18 cellular contexts compared by ENCODE assay signal in the genomic region with DNA sequence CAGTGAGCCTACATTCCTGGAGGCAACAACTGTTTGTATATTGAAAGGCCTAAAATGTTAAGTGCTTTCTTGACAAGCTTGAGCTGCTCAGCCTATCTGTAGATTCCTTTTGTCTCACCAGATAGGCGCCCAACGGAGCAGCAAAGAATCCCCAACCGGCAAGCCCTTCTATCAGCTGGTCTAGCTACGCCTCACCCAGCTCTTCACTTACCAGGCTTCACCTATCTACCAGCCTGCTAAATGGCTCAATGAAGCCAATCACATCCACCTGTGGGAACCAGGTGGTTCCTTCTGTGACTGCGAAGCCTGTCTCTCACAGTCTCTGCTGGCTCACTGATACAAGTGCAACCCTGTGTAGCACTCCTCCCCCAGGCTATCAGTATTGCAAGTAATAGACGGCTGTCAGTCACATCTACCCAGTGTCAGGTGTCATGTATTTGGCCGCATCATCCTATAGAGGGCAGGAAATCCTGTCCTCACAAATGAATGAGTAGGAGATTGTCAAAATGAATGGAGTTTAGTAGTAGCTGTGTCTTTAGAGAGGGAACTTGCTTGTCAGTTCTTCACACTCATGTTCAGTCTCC.
DNase-seq lines count a peak whose midpoint lies in the region; TF ChIP-seq lines count a peak whose summit lies in the region.
"Had no signal": no experiment of that assay in that cellular context is flagged by ENCODE, and none has a peak within 500 bp of the region (broad histone marks: within the 10 kb centered on the region; RNA-seq: fewer than 3 reads in every experiment).

No MANE protein-coding gene starts in this region.

- POLR2A ChIA-PET in Caco-2 (lab: Charles Lee): no interaction called here
- POLR2A ChIA-PET in RWPE1 (lab: Yijun Ruan, JAX; ENCODE audit: low non-redundant PET): no interaction called here

- no peak overlapping the region for H3K27ac Mint-ChIP-seq in Caco-2 (ENCODE audit: unreplicated experiment)
- H3K27ac Mint-ChIP-seq: CD8-positive, alpha-beta memory T cell had no signal

- no peak overlapping the region for H3K27ac ChIP-seq in RWPE1
- H3K27ac ChIP-seq: BLaER1 had no signal

- no peak overlapping the region for H3K4me3 Mint-ChIP-seq in Caco-2 (ENCODE audit: unreplicated experiment)
- H3K4me3 Mint-ChIP-seq: CD8-positive, alpha-beta memory T cell had no signal

- peak; percentile 25 to 32 for DNase-seq in Caco-2
- DNase-seq in H7: peak; percentile 47
- DNase-seq in RWPE1 (ENCODE audit: low spot score): peak; percentile 10
- DNase-seq in iPS-NIHi11 (ENCODE audit: low spot score): peak; percentile 30
- no peak for DNase-seq in activated effector memory CD4-positive, alpha-beta T cell treated with Interleukin-2 at 50 U/mL for 16 hours
- no peak for DNase-seq in activated CD4-positive, alpha-beta T cell treated with anti-CD3 and anti-CD28 coated beads, Interleukin-2, amount 50 U/mL, for 1 hour
- DNase-seq in NCI-H510A (lab: John Stamatoyannopoulos, UW): no peak
- no peak for DNase-seq in activated CD8-positive, alpha-beta memory T cell treated with anti-CD3 and anti-CD28 coated beads for 24 hours
- DNase-seq: CD8-positive, alpha-beta memory T cell; DMS 273 treated with DMSO at 0.1 percent for 48 hours; EL; NCI-H1436; NCI-H2029 treated with DMSO at 0.1 percent for 48 hours; NCI-H446 treated with DMSO at 0.1 percent for 48 hours; OCI-M1; SK-N-SH had no signal

- H3K27me3 ChIP-seq in Caco-2 (replicated peaks; ENCODE audit: control insufficient read depth, insufficient read depth, low read length): no peaks in the 10 kb centered on the region
- H3K27me3 ChIP-seq in H7 (ENCODE audit: control insufficient read depth, insufficient read depth, low read length): no peaks in the 10 kb centered on the region
- H3K27me3 ChIP-seq: BLaER1 had no signal

- no peaks in the 10 kb centered on the region for H3K4me1 Mint-ChIP-seq in Caco-2 (ENCODE audit: low read depth, unreplicated experiment)
- H3K4me1 Mint-ChIP-seq: CD8-positive, alpha-beta memory T cell had no signal

- TF ChIP-seq CTCF in Caco-2 (IDR thresholded peaks at IDR 0.05; ENCODE audit: insufficient read depth in 1 of 2, low read depth in 1 of 2, low read length in 1 of 2, severe bottlenecking in 1 of 2, unreplicated experiment in 1 of 2) (no peak), RWPE1 (conservative IDR thresholded peaks at IDR 0.05; ENCODE audit: low read depth) (no peak)

- CTCF ChIA-PET in Caco-2 (lab: Charles Lee) (no interaction called here), RWPE1 (lab: Yijun Ruan, JAX) (interaction anchor here (0.9 kb wide), 1 partner anchor 11 kb away, joined by 3 read pairs; no protein-coding TSS in a partner anchor)

- intact Hi-C loops in Caco-2 (cut with micrococcal nuclease; ENCODE audit: unreplicated experiment): loop anchor here (1.0 kb wide), 1 partner anchor 102 kb away; no protein-coding TSS in a partner anchor

- H3K4me3 ChIP-seq in Caco-2 (ENCODE audit: low read depth, low read length) (no peak overlapping the region), H7 (ENCODE audit: insufficient read depth, low read depth, low read length) (no peak overlapping the region)
- H3K4me3 ChIP-seq: BLaER1, HAP-1 had no signal

- no peaks in the 10 kb centered on the region for H3K27me3 Mint-ChIP-seq in Caco-2 (ENCODE audit: insufficient read depth, unreplicated experiment)

- H3K9me3 Mint-ChIP-seq in Caco-2 (ENCODE audit: unreplicated experiment): no peaks in the 10 kb centered on the region

- H3K36me3 ChIP-seq in Caco-2 (ENCODE audit: control insufficient read depth, insufficient read depth, low read length) (no peaks in the 10 kb centered on the region), H7 (replicated peaks; ENCODE audit: control insufficient read depth, insufficient read depth, low read length) (no peaks in the 10 kb centered on the region)
- H3K36me3 ChIP-seq: BLaER1, HAP-1 had no signal

- no peaks in the 10 kb centered on the region for H3K4me1 ChIP-seq in Caco-2
- H3K4me1 ChIP-seq: BLaER1, HAP-1 had no signal

- no TSS peak for BruUV-seq in Caco-2 (replicated peaks; lab: Mats Ljungman, UMichigan)

- H3K36me3 Mint-ChIP-seq in Caco-2 (ENCODE audit: insufficient read depth, unreplicated experiment): no peaks in the 10 kb centered on the region
- H3K36me3 Mint-ChIP-seq: CD8-positive, alpha-beta memory T cell had no signal

- no peaks in the 10 kb centered on the region for H3K9me3 ChIP-seq in Caco-2
- H3K9me3 ChIP-seq: HAP-1, SK-N-SH had no signal

Comparison
In these comparisons a context has a peak if more than half of its experiments do, and no peak if none do; other contexts are left out.
1. DNase-seq: peak in Caco-2 (2 of 2), H7 (single experiment), RWPE1 (single experiment) and iPS-NIHi11 (single experiment); none in activated effector memory CD4-positive, alpha-beta T cell treated with Interleukin-2 at 50 U/mL for 16 hours (single experiment), activated CD4-positive, alpha-beta T cell treated with anti-CD3 and anti-CD28 coated beads, Interleukin-2, amount 50 U/mL, for 1 hour (single experiment), NCI-H510A (single experiment) and activated CD8-positive, alpha-beta memory T cell treated with anti-CD3 and anti-CD28 coated beads for 24 hours (single experiment).